Comparison of ENCODE assay signal across 8 cellular contexts in genomic region chr9:115204827-115205506, GRCh38.
A peak's percentile ranks its signal among the peaks of the same experiment; 100 is the strongest.
DNase-seq lines count a peak whose midpoint lies in the region; ATAC-seq and TF ChIP-seq lines count a peak whose summit lies in the region.

No MANE protein-coding gene starts in this region.

- peak; percentile 75 for DNase-seq in adipocyte (ENCODE audit: low read depth)
- no peak for DNase-seq in KBM-7
- no peak for DNase-seq in right lobe of liver
- no peak for DNase-seq in NCI-H446 (lab: John Stamatoyannopoulos, UW)
- DNase-seq in H7: no peak

- H3K9me3 ChIP-seq in adipocyte (ENCODE audit: control insufficient read depth, low read length): no peaks in the 10 kb centered on the region
- H3K9me3 ChIP-seq in right lobe of liver: no peaks in the 10 kb centered on the region

- H3K4me3 ChIP-seq in ACC112 (ENCODE audit: low read depth, low read length): no peak overlapping the region
- no peak overlapping the region for H3K4me3 ChIP-seq in adipocyte (ENCODE audit: low read length)
- no peak overlapping the region for H3K4me3 ChIP-seq in right lobe of liver
- no peak overlapping the region for H3K4me3 ChIP-seq in H7 (ENCODE audit: insufficient read depth, low read depth, low read length)

- peak overlapping the region; percentile 1 for H3K9ac ChIP-seq in adipocyte (ENCODE audit: low read length)

- ATAC-seq in GM19043 (IDR thresholded peaks at IDR 0.05; ENCODE audit: low read depth, unreplicated experiment) (peak; percentile 46), HG03135 (IDR thresholded peaks at IDR 0.05; ENCODE audit: unreplicated experiment) (peak; percentile 44), right lobe of liver (no peak)

- TF ChIP-seq CTCF in right lobe of liver (IDR thresholded peaks at IDR 0.05): no peak

- H3K36me3 ChIP-seq in ACC112 (ENCODE audit: insufficient read depth, low read length) (no peaks in the 10 kb centered on the region), adipocyte (ENCODE audit: control insufficient read depth, insufficient read depth, low read length, severe bottlenecking) (no peaks in the 10 kb centered on the region), right lobe of liver (no peaks in the 10 kb centered on the region), H7 (replicated peaks; ENCODE audit: control insufficient read depth, insufficient read depth, low read length) (no peaks in the 10 kb centered on the region)

- intact Hi-C loops in right lobe of liver (cut with DNase I): no loop called here

- no peak for TF ChIP-seq POLR2A in right lobe of liver (IDR thresholded peaks at IDR 0.05)

- H3K27ac ChIP-seq in ACC112 (ENCODE audit: low read depth, low read length) (peak overlapping the region; percentile 75), right lobe of liver (no peak overlapping the region)

- H3K79me2 ChIP-seq in ACC112 (ENCODE audit: control insufficient read depth, insufficient read depth, low read length, unreplicated experiment): no peaks in the 10 kb centered on the region

- in situ Hi-C loops in KBM-7 (cut with MboI; ENCODE audit: low pct_unique_long_range_greater_than_20kb, low sequenced_read_pairs): no loop called here

- H3K4me1 ChIP-seq in ACC112 (ENCODE audit: control insufficient read depth, insufficient read depth, low read length, unreplicated experiment): peaks cover 25% of the 10 kb centered on the region
- H3K4me1 ChIP-seq in adipocyte (ENCODE audit: control insufficient read depth, insufficient read depth, low read length): peaks cover 74% of the 10 kb centered on the region
- H3K4me1 ChIP-seq in right lobe of liver: no peaks in the 10 kb centered on the region

- H2AFZ ChIP-seq in ACC112 (ENCODE audit: low read length, unreplicated experiment): no peak overlapping the region

- WGBS in right lobe of liver (ENCODE audit: insufficient coverage, low coverage, low lambda C conversion rate, missing lambda C conversion rate): 18% methylated on average over 2 of the region's 2 CpGs

- H3K27me3 ChIP-seq in ACC112 (ENCODE audit: insufficient read depth, low read length) (no peaks in the 10 kb centered on the region), adipocyte (replicated peaks; ENCODE audit: control insufficient read depth, insufficient read depth, low read length) (no peaks in the 10 kb centered on the region), right lobe of liver (no peaks in the 10 kb centered on the region), H7 (ENCODE audit: control insufficient read depth, insufficient read depth, low read length) (no peaks in the 10 kb centered on the region)

Comparison
In these comparisons a context has a peak if more than half of its experiments do, and no peak if none do; other contexts are left out.
1. ATAC-seq: peak in GM19043 (single experiment) and HG03135 (single experiment); none in right lobe of liver (0 of 4).